Comparison of ENCODE assay signal across 8 cellular contexts in genomic region chr19:35352448-35353304, GRCh38. TPM values are rescaled to one million over a fixed set of nuclear protein-coding genes. Genes with fewer than 3 reads are reported as not detected.
DNase-seq lines count a peak whose midpoint lies in the region; ATAC-seq, FAIRE-seq and TF ChIP-seq lines count a peak whose summit lies in the region.

No MANE protein-coding gene starts in this region.

- peak; percentile 92 to 95 for TF ChIP-seq RAD21 in H1 (IDR thresholded peaks at IDR 0.05 in 1 of 2, conservative IDR thresholded peaks at IDR 0.05 in 1 of 2; ENCODE audit: low read depth in 2 of 2, low read length in 2 of 2)

- H2AK5ac ChIP-seq in H1 (ENCODE audit: low read depth, low read length), result no peak overlapping the region

- no peak overlapping the region for H3K14ac ChIP-seq in H1 (ENCODE audit: insufficient read length)

- peak overlapping the region; percentile 16 for H4K5ac ChIP-seq in H1 (ENCODE audit: insufficient read length, low read depth, low read length)

- no peak for TF ChIP-seq POLR2A in H1 (IDR thresholded peaks at IDR 0.05; ENCODE audit: control extremely low read depth in 1 of 2, low read depth in 2 of 2, low read length in 2 of 2)

- H2BK120ac ChIP-seq in H1 (replicated peaks; ENCODE audit: low read depth, low read length), result no peak overlapping the region

- H3K27me3 Mint-ChIP-seq in CD4-positive, alpha-beta memory T cell, result peaks cover 0 to 8% of the 10 kb centered on the region in 2 donors
- peaks cover 3% of the 10 kb centered on the region for H3K27me3 Mint-ChIP-seq in activated CD8-positive, alpha-beta T cell treated with anti-CD3 and anti-CD28 coated beads, Interleukin-2, amount 10 ng/mL, durations not matched to agents 7 days and 5 days (ENCODE audit: low read depth)
- H3K27me3 Mint-ChIP-seq in memory B cell, result peaks cover 2% of the 10 kb centered on the region

- no peak overlapping the region for H2BK20ac ChIP-seq in H1 (ENCODE audit: low read length)

- H4K91ac ChIP-seq in H1 (replicated peaks; ENCODE audit: insufficient read length, low read length), result no peak overlapping the region

- TF ChIP-seq CTCF in H1 (IDR thresholded peaks at IDR 0.05; ENCODE audit: control extremely low read depth in 1 of 3, insufficient read depth in 1 of 3, low read depth in 1 of 3, low read length in 3 of 3), result peak; percentile 77 to 95 (median 93)

- POLR2A ChIA-PET in CD4-positive, alpha-beta memory T cell (lab: Charles Lee; ENCODE audit: partially characterized antibody), result interaction anchor here (1.2 to 2.4 kb wide), 5 partner anchors 110 to 299 kb away, joined by 3 to 20 read pairs (median 6); no protein-coding TSS in a partner anchor
- POLR2A ChIA-PET in activated CD8-positive, alpha-beta T cell treated with anti-CD3 and anti-CD28 coated beads, Interleukin-2, amount 10 ng/mL, durations not matched to agents 7 days and 5 days (lab: Charles Lee), result interaction anchor here (1.2 to 1.5 kb wide), 2 partner anchors 110 to 116 kb away, joined by 5 read pairs; no protein-coding TSS in a partner anchor
- POLR2A ChIA-PET in H1 (lab: Charles Lee; ENCODE audit: partially characterized antibody), result interaction anchor here (0.6 to 1.0 kb wide), 6 partner anchors 115 to 350 kb away, joined by 3 read pairs; no protein-coding TSS in a partner anchor

- H3K4me1 Mint-ChIP-seq in CD4-positive, alpha-beta memory T cell, result peaks cover 10 to 18% (median 12%) of the 10 kb centered on the region in 4 donors
- H3K4me1 Mint-ChIP-seq in activated CD8-positive, alpha-beta T cell treated with anti-CD3 and anti-CD28 coated beads, Interleukin-2, amount 10 ng/mL, durations not matched to agents 7 days and 5 days (ENCODE audit: low read depth), result peaks cover 17% of the 10 kb centered on the region
- peaks cover 34% of the 10 kb centered on the region for H3K4me1 Mint-ChIP-seq in memory B cell

- H3K9me3 ChIP-seq in CD4-positive, alpha-beta memory T cell (ENCODE audit: control insufficient read depth in 1 of 2, low read length in 2 of 2), result no peaks in the 10 kb centered on the region
- H3K9me3 ChIP-seq in H1 (ENCODE audit: insufficient read depth in 2 of 2, low read depth in 1 of 2, low read length in 1 of 2), result no peaks in the 10 kb centered on the region

- peak overlapping the region; percentile 54; the same call in 1 of the 2 replicates for H4K8ac ChIP-seq in H1 (ENCODE audit: extremely low read depth, insufficient read depth, low read length)

- peak overlapping the region; percentile 99 for H2AFZ ChIP-seq in H1 (ENCODE audit: low read length)

- H3K27ac ChIP-seq in CD4-positive, alpha-beta memory T cell (ENCODE audit: low read depth, low read length), result no peak overlapping the region
- H3K27ac ChIP-seq in H1 (ENCODE audit: low read depth, low read length), result no peak overlapping the region

- ATAC-seq in HG03378 (IDR thresholded peaks at IDR 0.05; ENCODE audit: unreplicated experiment) (peak; percentile 41), memory B cell (ENCODE audit: low read depth) (peak; percentile 54), GM18511 (IDR thresholded peaks at IDR 0.05; ENCODE audit: unreplicated experiment) (no peak)
- peak; percentile 74 for ATAC-seq in activated CD8-positive, alpha-beta T cell treated with anti-CD3 and anti-CD28 coated beads, Interleukin-2, amount 10 ng/mL, durations not matched to agents 7 days and 5 days

- intact Hi-C loops in CD4-positive, alpha-beta memory T cell (cut with micrococcal nuclease), result loop anchor here (1.0 kb wide), 3 partner anchors 116 to 285 kb away; no protein-coding TSS in a partner anchor

- no peaks in the 10 kb centered on the region for H3K9me3 Mint-ChIP-seq in CD4-positive, alpha-beta memory T cell
- H3K9me3 Mint-ChIP-seq in activated CD8-positive, alpha-beta T cell treated with anti-CD3 and anti-CD28 coated beads, Interleukin-2, amount 10 ng/mL, durations not matched to agents 7 days and 5 days (ENCODE audit: insufficient read depth), result no peaks in the 10 kb centered on the region
- no peaks in the 10 kb centered on the region for H3K9me3 Mint-ChIP-seq in memory B cell

- H2BK5ac ChIP-seq in H1 (ENCODE audit: low read depth, low read length), result no peak overlapping the region; the same call in 1 of the 2 replicates

- WGBS in H1 (ENCODE audit: extremely low coverage in 1 of 2, insufficient coverage in 1 of 2, insufficient read length in 1 of 2, insufficient replicate concordance in 2 of 2, low coverage in 1 of 2, low lambda C conversion rate in 2 of 2, missing lambda C conversion rate in 1 of 2), 2 experiments, result 55% methylated on average over 31 of the region's 32 CpGs; no CpG with 5 or more reads in 1 of the 2 experiments

- no peak overlapping the region for H3K56ac ChIP-seq in H1 (replicated peaks; ENCODE audit: insufficient read length, low read depth, low read length)

- CTCF ChIA-PET in CD4-positive, alpha-beta memory T cell (lab: Charles Lee; ENCODE audit: partially characterized antibody), result interaction anchor here (0.6 to 5.3 kb wide), 27 partner anchors 8 to 321 kb away, joined by 3 to 97 read pairs (median 5); partner anchors contain the start of gene FXYD7
- CTCF ChIA-PET in activated CD8-positive, alpha-beta T cell treated with anti-CD3 and anti-CD28 coated beads, Interleukin-2, amount 10 ng/mL, durations not matched to agents 7 days and 5 days (lab: Charles Lee), result interaction anchor here (0.6 to 3.2 kb wide), 32 partner anchors 10 to 295 kb away, joined by 3 to 73 read pairs (median 4); partner anchors contain the start of gene COX6B1
- CTCF ChIA-PET in H1 (lab: Charles Lee; ENCODE audit: partially characterized antibody), result interaction anchor here (0.7 to 4.1 kb wide), 56 partner anchors 8 to 307 kb away, joined by 3 to 51 read pairs (median 4); partner anchors contain the start of genes CD22 and HAMP

- H3K4ac ChIP-seq in H1 (replicated peaks; ENCODE audit: insufficient read length, low read depth, low read length), result peak overlapping the region; percentile 76

- H3K36me3 ChIP-seq in CD4-positive, alpha-beta memory T cell (ENCODE audit: insufficient read depth, low read length), result no peaks in the 10 kb centered on the region
- H3K36me3 ChIP-seq in H1 (ENCODE audit: control insufficient read depth in 2 of 4, insufficient read depth in 4 of 4, low read length in 3 of 4), result no peaks in the 10 kb centered on the region

- peak; percentile 64 to 76 (median 73) for DNase-seq in CD4-positive, alpha-beta memory T cell
- peak; percentile 37 for DNase-seq in NCI-H774 (lab: John Stamatoyannopoulos, UW)
- peak; percentile 83 for DNase-seq in activated CD8-positive, alpha-beta T cell treated with anti-CD3 and anti-CD28 coated beads, Interleukin-2, amount 10 ng/mL, durations not matched to agents 7 days and 5 days
- peak; percentile 33 to 77 for DNase-seq in H1 (ENCODE audit: low read depth in 1 of 2, low spot score in 2 of 2)
- DNase-seq in memory B cell (ENCODE audit: low spot score in 2 of 2), result peak; percentile 62 to 69
- peak; percentile 37 for DNase-seq in stimulated activated CD8-positive, alpha-beta memory T cell treated with anti-CD3 and anti-CD28 coated beads, Interleukin-15, amount 100 ng/mL, for 24 hours (ENCODE audit: low read depth)

- no peak overlapping the region for H3K9ac ChIP-seq in H1 (replicated peaks in 1 of 4; ENCODE audit: extremely low read depth in 1 of 4, low read depth in 3 of 4, low read length in 3 of 4)

- H3K18ac ChIP-seq in H1 (ENCODE audit: extremely low read depth, low read length), result no peak overlapping the region

- no peak for TF ChIP-seq EP300 in H1 (IDR thresholded peaks at IDR 0.05; ENCODE audit: borderline replicate concordance in 1 of 2, low read depth in 2 of 2, low read length in 2 of 2)

- H3K4me2 ChIP-seq in H1 (ENCODE audit: insufficient read depth in 1 of 2, low read depth in 2 of 2, low read length in 2 of 2), result no peak overlapping the region

- H3K79me1 ChIP-seq in H1 (ENCODE audit: low read depth, low read length), result no peaks in the 10 kb centered on the region

- peak overlapping the region in 2 of 7 donors; percentile 19 to 77 for H3K27ac Mint-ChIP-seq in CD4-positive, alpha-beta memory T cell
- H3K27ac Mint-ChIP-seq in activated CD8-positive, alpha-beta T cell treated with anti-CD3 and anti-CD28 coated beads, Interleukin-2, amount 10 ng/mL, durations not matched to agents 7 days and 5 days, result no peak overlapping the region
- H3K27ac Mint-ChIP-seq in memory B cell, result no peak overlapping the region

- no peaks in the 10 kb centered on the region for H4K20me1 ChIP-seq in H1 (replicated peaks in 1 of 2; ENCODE audit: control insufficient read depth in 1 of 2, insufficient read depth in 2 of 2, low read length in 2 of 2)

- H2BK12ac ChIP-seq in H1 (ENCODE audit: low read depth, low read length), result 0 out of 2 replicates have a peak overlapping the region, but pooled peaks have one; percentile 44

- H3K23ac ChIP-seq in H1 (ENCODE audit: insufficient read length), result no peak overlapping the region

- H3K27me3 ChIP-seq in CD4-positive, alpha-beta memory T cell (ENCODE audit: insufficient read depth, low read length), result no peaks in the 10 kb centered on the region
- H3K27me3 ChIP-seq in H1 (replicated peaks in 1 of 4; ENCODE audit: control insufficient read depth in 3 of 4, extremely low read depth in 1 of 4, insufficient read depth in 3 of 4, low read length in 3 of 4), result no peaks in the 10 kb centered on the region

- H2BK15ac ChIP-seq in H1 (ENCODE audit: low read length), result peak overlapping the region; percentile 6

- peak overlapping the region in 1 of 8 donors; percentile 17 for H3K4me3 Mint-ChIP-seq in CD4-positive, alpha-beta memory T cell
- no peak overlapping the region for H3K4me3 Mint-ChIP-seq in activated CD8-positive, alpha-beta T cell treated with anti-CD3 and anti-CD28 coated beads, Interleukin-2, amount 10 ng/mL, durations not matched to agents 7 days and 5 days
- H3K4me3 Mint-ChIP-seq in memory B cell, result no peak overlapping the region

- H3K4me1 ChIP-seq in CD4-positive, alpha-beta memory T cell (ENCODE audit: insufficient read depth, low read length), result peaks cover 22% of the 10 kb centered on the region
- H3K4me1 ChIP-seq in H1 (replicated peaks in 1 of 4; ENCODE audit: control insufficient read depth in 3 of 4, insufficient read depth in 4 of 4, low read length in 3 of 4), result peaks cover 0 to 2% (median 0%) of the 10 kb centered on the region in 4 experiments; a peak in 2 of 7 replicates

- peak; percentile 32 for FAIRE-seq in H1 (lab: Jason Lieb, UNC)

- H3K79me2 ChIP-seq in H1 (ENCODE audit: control insufficient read depth in 1 of 2, insufficient read depth in 2 of 2, low read length in 2 of 2), result no peaks in the 10 kb centered on the region

- no peaks in the 10 kb centered on the region for H3K23me2 ChIP-seq in H1 (ENCODE audit: low read depth, low read length)

- H3K4me3 ChIP-seq in CD4-positive, alpha-beta memory T cell (ENCODE audit: low read length in 2 of 2), result no peak overlapping the region
- H3K4me3 ChIP-seq in H1 (ENCODE audit: extremely low read depth in 1 of 4, insufficient read depth in 2 of 4, low read depth in 3 of 4, low read length in 4 of 4), result no peak overlapping the region

- no peaks in the 10 kb centered on the region for H3K36me3 Mint-ChIP-seq in CD4-positive, alpha-beta memory T cell
- H3K36me3 Mint-ChIP-seq in activated CD8-positive, alpha-beta T cell treated with anti-CD3 and anti-CD28 coated beads, Interleukin-2, amount 10 ng/mL, durations not matched to agents 7 days and 5 days (ENCODE audit: low read depth), result no peaks in the 10 kb centered on the region
- no peaks in the 10 kb centered on the region for H3K36me3 Mint-ChIP-seq in memory B cell

RNA-seq across cellular contexts. Expression of gene FFAR1, which starts 5.0 kb away (rescaled TPM):
- not detected for total RNA-seq in CD4-positive, alpha-beta memory T cell
- not detected for polyA plus RNA-seq in CD4-positive, alpha-beta memory T cell
- total RNA-seq in activated CD8-positive, alpha-beta T cell treated with anti-CD3 and anti-CD28 coated beads, Interleukin-2, amount 10 ng/mL, durations not matched to agents 7 days and 5 days, result not detected
- not detected in 2 replicates for total RNA-seq in H1 (2021; fragmentation: NEBNext Ultra II Directional; extraction: Animal tissue kit (Norgen Biotek cat#: 25700))
- polyA plus RNA-seq in H1 (2011; rRNA removed), result not detected in 2 replicates
- polyA plus RNA-seq in H1 (2011; cell fraction: cytosol; rRNA removed), result not detected
- polyA plus RNA-seq in H1 (2011; cell fraction: nucleus; rRNA removed), result not detected
- polyA plus RNA-seq in H1 (2012, experiment 1 of 2), result not detected in 4 replicates
- polyA plus RNA-seq in H1 (2012, experiment 2 of 2), result not detected
- not detected for polyA plus RNA-seq in H1 (2013, experiment 1 of 2)
- polyA plus RNA-seq in H1 (2013, experiment 2 of 2), result not detected
- polyA minus RNA-seq in H1 (2011; rRNA and poly(A)+ RNA removed), result not detected in 2 replicates
- not detected for polyA minus RNA-seq in H1 (2011; cell fraction: cytosol; rRNA and poly(A)+ RNA removed)
- polyA minus RNA-seq in H1 (2011; cell fraction: nucleus; rRNA and poly(A)+ RNA removed), result not detected

RNA-seq across cellular contexts. Expression of gene FFAR3, which starts 5.6 kb away (rescaled TPM):
- total RNA-seq in CD4-positive, alpha-beta memory T cell, result not detected
- polyA plus RNA-seq in CD4-positive, alpha-beta memory T cell, result not detected
- not detected for total RNA-seq in activated CD8-positive, alpha-beta T cell treated with anti-CD3 and anti-CD28 coated beads, Interleukin-2, amount 10 ng/mL, durations not matched to agents 7 days and 5 days
- total RNA-seq in H1 (2021; fragmentation: NEBNext Ultra II Directional; extraction: Animal tissue kit (Norgen Biotek cat#: 25700)), result not detected in 2 replicates
- 0.24 TPM in 1 of 2 replicates, not detected in the other for polyA plus RNA-seq in H1 (2011; rRNA removed)
- polyA plus RNA-seq in H1 (2011; cell fraction: cytosol; rRNA removed), result 0.13 TPM
- 0.10 TPM for polyA plus RNA-seq in H1 (2011; cell fraction: nucleus; rRNA removed)
- not detected in 4 replicates for polyA plus RNA-seq in H1 (2012, experiment 1 of 2)
- not detected for polyA plus RNA-seq in H1 (2012, experiment 2 of 2)
- polyA plus RNA-seq in H1 (2013, experiment 1 of 2), result not detected
- polyA plus RNA-seq in H1 (2013, experiment 2 of 2), result not detected
- not detected in 2 replicates for polyA minus RNA-seq in H1 (2011; rRNA and poly(A)+ RNA removed)
- not detected for polyA minus RNA-seq in H1 (2011; cell fraction: cytosol; rRNA and poly(A)+ RNA removed)
- polyA minus RNA-seq in H1 (2011; cell fraction: nucleus; rRNA and poly(A)+ RNA removed), result not detected

RNA-seq across cellular contexts. Expression of gene GPR42, which starts 18.2 kb away (rescaled TPM):
- not detected for total RNA-seq in CD4-positive, alpha-beta memory T cell
- not detected for polyA plus RNA-seq in CD4-positive, alpha-beta memory T cell
- total RNA-seq in activated CD8-positive, alpha-beta T cell treated with anti-CD3 and anti-CD28 coated beads, Interleukin-2, amount 10 ng/mL, durations not matched to agents 7 days and 5 days, result not detected
- not detected in 2 replicates for total RNA-seq in H1 (2021; fragmentation: NEBNext Ultra II Directional; extraction: Animal tissue kit (Norgen Biotek cat#: 25700))
- polyA plus RNA-seq in H1 (2011; rRNA removed), result not detected in 2 replicates
- not detected for polyA plus RNA-seq in H1 (2011; cell fraction: cytosol; rRNA removed)
- not detected for polyA plus RNA-seq in H1 (2011; cell fraction: nucleus; rRNA removed)
- not detected in 4 replicates for polyA plus RNA-seq in H1 (2012, experiment 1 of 2)
- polyA plus RNA-seq in H1 (2012, experiment 2 of 2), result not detected
- polyA plus RNA-seq in H1 (2013, experiment 1 of 2), result not detected
- not detected for polyA plus RNA-seq in H1 (2013, experiment 2 of 2)
- polyA minus RNA-seq in H1 (2011; rRNA and poly(A)+ RNA removed), result not detected in 2 replicates
- polyA minus RNA-seq in H1 (2011; cell fraction: cytosol; rRNA and poly(A)+ RNA removed), result not detected
- not detected for polyA minus RNA-seq in H1 (2011; cell fraction: nucleus; rRNA and poly(A)+ RNA removed)

RNA-seq across cellular contexts. Expression of gene CD22, which starts 23.7 kb away (rescaled TPM):
- under 1 TPM; 0.30 to 0.32 TPM for total RNA-seq in CD4-positive, alpha-beta memory T cell
- polyA plus RNA-seq in CD4-positive, alpha-beta memory T cell, result 1 to 10 TPM in 1 of 2 donors, under 1 TPM in 1; 0.32 to 1.8 TPM
- under 1 TPM; 0.52 to 0.63 TPM for total RNA-seq in activated CD8-positive, alpha-beta T cell treated with anti-CD3 and anti-CD28 coated beads, Interleukin-2, amount 10 ng/mL, durations not matched to agents 7 days and 5 days
- 0.54 and 0.60 TPM in 2 replicates for total RNA-seq in H1 (2021; fragmentation: NEBNext Ultra II Directional; extraction: Animal tissue kit (Norgen Biotek cat#: 25700))
- 0.06 and 0.42 TPM in 2 replicates for polyA plus RNA-seq in H1 (2011; rRNA removed)
- 0.30 TPM for polyA plus RNA-seq in H1 (2011; cell fraction: cytosol; rRNA removed)
- polyA plus RNA-seq in H1 (2011; cell fraction: nucleus; rRNA removed), result 0.51 TPM
- polyA plus RNA-seq in H1 (2012, experiment 1 of 2), result 0.13 to 0.33 TPM (median 0.18 TPM) in 3 of 4 replicates, not detected in the other
- polyA plus RNA-seq in H1 (2012, experiment 2 of 2), result not detected
- 0.53 TPM for polyA plus RNA-seq in H1 (2013, experiment 1 of 2)
- polyA plus RNA-seq in H1 (2013, experiment 2 of 2), result 0.24 TPM
- polyA minus RNA-seq in H1 (2011; rRNA and poly(A)+ RNA removed), result 0.39 TPM in 1 of 2 replicates, not detected in the other
- not detected for polyA minus RNA-seq in H1 (2011; cell fraction: cytosol; rRNA and poly(A)+ RNA removed)
- not detected for polyA minus RNA-seq in H1 (2011; cell fraction: nucleus; rRNA and poly(A)+ RNA removed)
